In the genomic region with DNA sequence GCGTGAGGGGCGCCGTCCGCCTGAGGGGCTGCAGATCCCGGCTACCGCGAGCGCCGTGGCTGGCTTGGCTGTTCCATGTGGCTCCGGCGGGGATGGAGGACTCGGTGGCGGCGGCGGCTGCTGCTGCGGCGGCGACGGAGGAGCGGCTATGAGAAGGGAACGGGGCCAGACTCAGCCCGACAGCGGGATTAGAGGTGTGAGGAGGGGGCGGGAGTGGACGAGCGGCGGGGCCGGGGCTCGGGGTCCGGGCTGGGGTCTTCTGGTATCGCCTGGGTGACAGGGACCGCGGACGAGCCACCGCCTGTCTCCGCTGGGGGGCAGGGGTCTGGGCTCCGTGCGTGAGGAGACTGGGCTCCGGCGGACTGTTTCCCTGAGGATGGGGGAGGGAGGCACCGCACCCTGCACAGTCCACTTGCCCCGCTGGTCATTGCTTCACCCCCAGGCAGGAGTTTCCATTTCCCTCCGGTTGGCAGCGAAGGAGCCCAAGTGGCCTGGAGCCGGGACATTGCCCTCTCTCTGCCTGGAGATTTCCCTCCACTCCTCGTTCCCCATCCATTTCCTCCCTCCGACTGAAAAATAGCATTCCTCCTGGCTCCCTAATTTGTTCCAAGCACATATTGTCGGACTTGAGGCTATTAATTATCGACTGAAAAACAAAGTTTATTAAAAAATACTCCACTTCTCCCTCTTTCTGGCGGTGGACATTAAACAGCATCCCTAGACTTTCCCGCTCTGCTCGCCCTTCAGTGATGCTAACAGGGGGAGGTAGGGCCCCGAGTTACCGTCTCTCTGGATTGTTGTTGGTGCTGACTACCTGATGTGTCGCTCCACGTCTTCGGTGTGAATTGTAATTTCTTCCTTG, we compare ENCODE assay signal across 8 cellular contexts. TPM values are rescaled to one million over a fixed set of nuclear protein-coding genes. Genes with fewer than 3 reads are reported as not detected.
DNase-seq lines count a peak whose midpoint lies in the region; ATAC-seq and TF ChIP-seq lines count a peak whose summit lies in the region.

No MANE protein-coding gene starts in this region.

- H3K4me3 ChIP-seq in fibroblast of mammary gland (ENCODE audit: control insufficient read depth, low read depth, low read length) (peak overlapping the region; percentile 85), tibial nerve (peak overlapping the region; percentile 84 to 100 (median 93))

- 1 to 2% methylated on average over 41 to 44 of the region's 57 CpGs for WGBS in tibial nerve, 2 donors

- peak; percentile 62 for DNase-seq in NCI-H510A treated with DMSO at 0.1 percent for 48 hours (lab: John Stamatoyannopoulos, UW)
- no peak for DNase-seq in NCI-H510A (lab: John Stamatoyannopoulos, UW)
- peak; percentile 35 for DNase-seq in NCI-H460 (ENCODE audit: extremely low read depth, low read depth)
- peak; percentile 22 for DNase-seq in activated T-helper 1 cell treated with Interleukin-2 at 50 U/mL for 16 hours (ENCODE audit: low read depth)
- peak; percentile 41 for DNase-seq in fibroblast of mammary gland (ENCODE audit: low read depth)
- DNase-seq in myocyte (ENCODE audit: low read depth): peak; percentile 71
- DNase-seq in tibial nerve (ENCODE audit: low spot score in 2 of 2): peak; percentile 38 to 46

- H3K36me3 ChIP-seq in tibial nerve: peaks cover 0 to 7% (median 0%) of the 10 kb centered on the region in 3 donors

- peak overlapping the region; percentile 90 to 99 (median 98) for H3K27ac ChIP-seq in tibial nerve

- TF ChIP-seq EP300 in tibial nerve (IDR thresholded peaks at IDR 0.05): peak in 1 of 2 donors; percentile 37

- H3K27me3 ChIP-seq in tibial nerve: no peaks in the 10 kb centered on the region

- no peaks in the 10 kb centered on the region for H3K9me3 ChIP-seq in tibial nerve

- TF ChIP-seq CTCF in fibroblast of mammary gland (conservative IDR thresholded peaks at IDR 0.05; ENCODE audit: control insufficient read depth, insufficient read depth, low read depth, low read length) (peak; percentile 11), tibial nerve (IDR thresholded peaks at IDR 0.05) (peak; percentile 20 to 63 (median 49))

- no peak for TF ChIP-seq POLR2A in tibial nerve (IDR thresholded peaks at IDR 0.05)

- ATAC-seq in HG02798 (IDR thresholded peaks at IDR 0.05; ENCODE audit: poor library complexity, unreplicated experiment): peak; percentile 1

- H3K4me1 ChIP-seq in tibial nerve: peaks cover 0 to 65% (median 8%) of the 10 kb centered on the region in 4 donors

RNA-seq across cellular contexts. Expression of a gene that starts 0.6 kb away (rescaled TPM):
- 22.6 and 22.7 TPM in 2 replicates for total RNA-seq in NCI-H460 (2014; rRNA removed; shearing (Covaris generic))
- polyA plus RNA-seq in NCI-H460 (2014; cell fraction: nucleus; rRNA removed): 8.2 and 21.4 TPM in 2 replicates
- total RNA-seq in myocyte (27.6 and 30.0 TPM in 2 replicates), tibial nerve (100 to 1,000 TPM; 195 to 367 (median 212) TPM)
- 20.1 TPM for polyA plus RNA-seq in myocyte (2012)
